In the genomic region with DNA sequence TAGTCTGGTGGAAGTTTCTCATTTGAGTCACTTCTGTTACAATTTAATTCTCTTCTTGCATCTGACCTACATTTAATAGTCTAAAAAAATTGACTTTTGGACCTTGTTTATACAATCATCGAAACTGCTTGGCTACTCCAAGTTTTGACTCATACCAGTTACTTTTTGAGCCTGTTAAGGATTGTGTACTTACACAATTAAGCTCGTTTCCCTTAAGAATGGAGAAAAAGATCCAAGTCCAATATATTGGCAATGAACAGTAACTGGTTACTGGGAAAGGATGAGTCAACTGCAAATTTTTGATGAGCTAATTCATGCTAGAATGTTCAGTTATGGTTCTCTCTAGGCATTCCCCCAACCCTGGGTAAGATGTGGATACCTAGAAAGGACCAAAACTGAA, we compare ENCODE assay signal across 19 cellular contexts. TPM values are rescaled to one million over a fixed set of nuclear protein-coding genes. Genes with fewer than 3 reads are reported as not detected.
"Had no signal": no experiment of that assay in that cellular context is flagged by ENCODE, and none has a peak within 500 bp of the region (broad histone marks: within the 10 kb centered on the region; RNA-seq: fewer than 3 reads in every experiment).

No MANE protein-coding gene starts in this region.

- ATAC-seq: activated CD8-positive, alpha-beta T cell treated with anti-CD3 and anti-CD28 coated beads, Interleukin-2, amount 10 ng/mL, durations not matched to agents 7 days and 5 days; effector memory CD8-positive, alpha-beta T cell; heart right ventricle; lower lobe of right lung; naive thymus-derived CD4-positive, alpha-beta T cell; upper lobe of right lung had no signal

- H3K27ac ChIP-seq: epithelial cell of prostate, heart right ventricle, lower lobe of right lung, prostate gland, testis, upper lobe of right lung, VCaP had no signal

- H3K9me3 ChIP-seq: ascending aorta, heart right ventricle, lower lobe of right lung, prostate gland, testis, upper lobe of right lung had no signal

- H3K36me3 ChIP-seq: ascending aorta, heart right ventricle, lower lobe of right lung, prostate gland, upper lobe of right lung had no signal

- DNase-seq: activated CD8-positive, alpha-beta memory T cell treated with anti-CD3 and anti-CD28 coated beads, Interleukin-2, amount 50 U/mL, for 48 hours; activated CD8-positive, alpha-beta T cell treated with anti-CD3 and anti-CD28 coated beads, Interleukin-2, amount 10 ng/mL, durations not matched to agents 7 days and 5 days; activated naive CD4-positive, alpha-beta T cell; effector memory CD8-positive, alpha-beta T cell; heart right ventricle; lower lobe of right lung; naive thymus-derived CD4-positive, alpha-beta T cell; stimulated activated CD4-positive, alpha-beta T cell treated with anti-CD3 and anti-CD28 coated beads, Interleukin-4, amount 100 ng/mL, for 24 hours; T-helper 9 cell; testis; upper lobe of right lung had no signal

- H3K4me3 ChIP-seq: ascending aorta, heart right ventricle, lower lobe of right lung, prostate gland, testis, upper lobe of right lung had no signal

- H3K27me3 ChIP-seq: ascending aorta, testis, upper lobe of right lung had no signal

- H3K4me1 ChIP-seq: lower lobe of right lung, prostate gland, testis, upper lobe of right lung had no signal

RNA-seq across cellular contexts. Expression of a gene that starts 58.2 kb away (rescaled TPM):
- total RNA-seq: activated CD8-positive, alpha-beta T cell treated with anti-CD3 and anti-CD28 coated beads, Interleukin-2, amount 10 ng/mL, durations not matched to agents 7 days and 5 days; activated T-helper 1 cell treated with anti-CD3 and anti-CD28 coated beads, Interleukin-12 subunit alpha, Interleukin-12 subunit beta, Interleukin-2, Interleukin-4 antibody, amounts not matched to agents 30 ng/mL and 10 ng/mL and 1 ng/mL, durations not matched to agents 14 hours and 24 hours and 36 hours; ascending aorta; kidney epithelial cell; lower lobe of right lung; mononuclear cell; naive thymus-derived CD4-positive, alpha-beta T cell; SK-MEL-5; upper lobe of right lung had no signal
